In genomic region chr17:17742133-17742621, GRCh38 we compare ENCODE assay signal across 1 cellular context.
TF ChIP-seq lines count a peak whose summit lies in the region.

No MANE protein-coding gene starts in this region.

TF ChIP-seq in IMR-90, 13 proteins besides CTCF, POLR2A, EP300 and RAD21 (continued from another document):
- TF ChIP-seq ELK1 (IDR thresholded peaks at IDR 0.05; ENCODE audit: borderline replicate concordance, low read depth, low read length): no peak
- no peak for TF ChIP-seq MXI1 (IDR thresholded peaks at IDR 0.05; ENCODE audit: borderline replicate concordance, low read depth, low read length)
